In genomic region chr11:13462928-13463778, GRCh38 we compare ENCODE assay signal across 1 cellular context.
TF ChIP-seq lines count a peak whose summit lies in the region.

Gene BTBD10, minus strand, starts transcription at chr11:13463222. Its CDS starts 18,098 bp downstream, at chr11:13445124.

TF ChIP-seq in HepG2, 621 proteins besides CTCF, POLR2A, EP300 and RAD21 (continued from another document and continues in another):
- TF ChIP-seq ATF6 (CRISPR knock-in tag; conservative IDR thresholded peaks at IDR 0.05): no peak
- TF ChIP-seq ZNF333 (CRISPR knock-in tag; IDR thresholded peaks at IDR 0.05; ENCODE audit: borderline replicate concordance): peak; percentile 55; the same call in 1 of the 2 replicates
- TF ChIP-seq PAXIP1 (CRISPR knock-in tag; conservative IDR thresholded peaks at IDR 0.05): peak; percentile 47; the same call in 1 of the 2 replicates
- no peak for TF ChIP-seq WIZ (CRISPR knock-in tag; IDR thresholded peaks at IDR 0.05)
- TF ChIP-seq YY1 (IDR thresholded peaks at IDR 0.05; ENCODE audit: insufficient read depth, insufficient replicate concordance, low read depth, low read length): peak; percentile 67
- TF ChIP-seq ZFP82 (CRISPR knock-in tag; IDR thresholded peaks at IDR 0.05; ENCODE audit: borderline replicate concordance): no peak
- TF ChIP-seq ETV5 (CRISPR knock-in tag; IDR thresholded peaks at IDR 0.05; ENCODE audit: borderline replicate concordance): peak; percentile 30; the same call in 1 of the 2 replicates
- no peak for TF ChIP-seq HES4 (CRISPR knock-in tag; IDR thresholded peaks at IDR 0.05; ENCODE audit: borderline replicate concordance)
- TF ChIP-seq ZNF83 (CRISPR knock-in tag; IDR thresholded peaks at IDR 0.05; ENCODE audit: borderline replicate concordance): peak; percentile 89; the same call in 1 of the 2 replicates
- TF ChIP-seq CBX1 (IDR thresholded peaks at IDR 0.05; ENCODE audit: low read depth): peak; percentile 84
- no peak for TF ChIP-seq TERF1 (CRISPR knock-in tag; IDR thresholded peaks at IDR 0.05)
- TF ChIP-seq NCOA2 (CRISPR knock-in tag; IDR thresholded peaks at IDR 0.05): peak; percentile 58; the same call in 1 of the 2 replicates
- peak; percentile 84; the same call in 1 of the 2 replicates for TF ChIP-seq ZNF614 (CRISPR knock-in tag; IDR thresholded peaks at IDR 0.05; ENCODE audit: borderline replicate concordance)
- no peak; the same call in none of the 2 replicates for TF ChIP-seq ZBTB4 (CRISPR knock-in tag; IDR thresholded peaks at IDR 0.05; ENCODE audit: borderline replicate concordance)
- peak; percentile 91 for TF ChIP-seq ZSCAN9 (CRISPR knock-in tag; IDR thresholded peaks at IDR 0.05; ENCODE audit: borderline replicate concordance)
- TF ChIP-seq ADNP (CRISPR knock-in tag; IDR thresholded peaks at IDR 0.05): no peak
- TF ChIP-seq RFX5 (IDR thresholded peaks at IDR 0.05; ENCODE audit: low read depth, low read length): no peak
- TF ChIP-seq RARA (CRISPR knock-in tag; IDR thresholded peaks at IDR 0.05): no peak; the same call in 1 of the 2 replicates
- TF ChIP-seq SAP130 (CRISPR knock-in tag; IDR thresholded peaks at IDR 0.05; ENCODE audit: low read depth): peak; percentile 85
- no peak for TF ChIP-seq NR2F1 (CRISPR knock-in tag; IDR thresholded peaks at IDR 0.05)
- no peak for TF ChIP-seq DMTF1 (CRISPR knock-in tag; IDR thresholded peaks at IDR 0.05)
- no peak for TF ChIP-seq ZNF775 (CRISPR knock-in tag; IDR thresholded peaks at IDR 0.05; ENCODE audit: borderline replicate concordance)
- TF ChIP-seq ZBTB14 (CRISPR knock-in tag; IDR thresholded peaks at IDR 0.05): no peak
- TF ChIP-seq ARNT2 (CRISPR knock-in tag; IDR thresholded peaks at IDR 0.05; ENCODE audit: low read depth): peak; percentile 98; the same call in 1 of the 2 replicates
- TF ChIP-seq KMT2B (CRISPR knock-in tag; IDR thresholded peaks at IDR 0.05): peak; percentile 93
- TF ChIP-seq TAF15 (IDR thresholded peaks at IDR 0.05; ENCODE audit: low read depth, low read length, poor library complexity, severe bottlenecking): peak; percentile 39
- no peak for TF ChIP-seq RAD51 (IDR thresholded peaks at IDR 0.05; ENCODE audit: borderline replicate concordance)
- no peak for TF ChIP-seq MTF2 (CRISPR knock-in tag; IDR thresholded peaks at IDR 0.05; ENCODE audit: borderline replicate concordance)
- no peak for TF ChIP-seq CHD4 (IDR thresholded peaks at IDR 0.05; ENCODE audit: borderline replicate concordance, low read length)
- TF ChIP-seq ZNF263 (CRISPR knock-in tag; IDR thresholded peaks at IDR 0.05): no peak
- TF ChIP-seq U2AF2 (IDR thresholded peaks at IDR 0.05; ENCODE audit: low read depth, low read length): no peak
- peak; percentile 96 for TF ChIP-seq SPEN (CRISPR knock-in tag; IDR thresholded peaks at IDR 0.05; ENCODE audit: low read depth)
- no peak for TF ChIP-seq ELF4 (CRISPR knock-in tag; IDR thresholded peaks at IDR 0.05; ENCODE audit: borderline replicate concordance)
- no peak for TF ChIP-seq ZNF761 (CRISPR knock-in tag; conservative IDR thresholded peaks at IDR 0.05)
- no peak for TF ChIP-seq HNRNPUL1 (IDR thresholded peaks at IDR 0.05; ENCODE audit: low read depth, low read length)
- TF ChIP-seq MEIS1 (CRISPR knock-in tag; IDR thresholded peaks at IDR 0.05; ENCODE audit: borderline replicate concordance): no peak; the same call in 1 of the 2 replicates
- no peak for TF ChIP-seq RCOR2 (CRISPR knock-in tag; IDR thresholded peaks at IDR 0.05)
- TF ChIP-seq ZSCAN30 (CRISPR knock-in tag; IDR thresholded peaks at IDR 0.05): no peak
- no peak for TF ChIP-seq GFI1 (CRISPR knock-in tag; IDR thresholded peaks at IDR 0.05; ENCODE audit: borderline replicate concordance)
- TF ChIP-seq ZFP90 (CRISPR knock-in tag; IDR thresholded peaks at IDR 0.05; ENCODE audit: borderline replicate concordance): no peak
- TF ChIP-seq STAT6 (CRISPR knock-in tag; IDR thresholded peaks at IDR 0.05; ENCODE audit: borderline replicate concordance): no peak
- no peak for TF ChIP-seq HHEX (CRISPR knock-in tag; IDR thresholded peaks at IDR 0.05)
- TF ChIP-seq PLSCR1 (CRISPR knock-in tag; IDR thresholded peaks at IDR 0.05; ENCODE audit: borderline replicate concordance): no peak
- peak; percentile 92 for TF ChIP-seq MXI1 (IDR thresholded peaks at IDR 0.05; ENCODE audit: borderline replicate concordance, low read depth, low read length)
- TF ChIP-seq PATZ1 (CRISPR knock-in tag; IDR thresholded peaks at IDR 0.05): 0 out of 2 replicates have a peak, but pooled peaks have one; percentile 23
